In the genomic region with DNA sequence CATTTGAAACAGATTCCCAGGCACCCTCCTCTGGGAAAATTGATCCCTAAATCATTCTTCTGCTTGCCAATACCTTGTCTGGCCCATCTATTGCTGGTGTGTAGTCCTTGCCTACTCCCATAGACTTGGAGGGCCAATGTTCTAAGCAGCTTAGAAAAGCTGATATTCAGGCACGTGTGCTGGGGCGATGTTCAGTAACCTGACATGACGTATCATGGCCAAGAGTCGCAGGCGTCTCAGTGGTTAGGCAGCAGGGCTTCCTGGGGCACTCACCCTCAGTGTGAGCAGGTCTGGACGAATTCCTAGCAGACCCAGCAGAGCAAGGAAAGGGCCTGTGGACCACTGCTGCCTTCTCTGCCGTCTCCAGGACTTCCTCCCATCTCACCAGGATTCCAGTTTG, we compare ENCODE assay signal across 23 cellular contexts. TPM values are rescaled to one million over a fixed set of nuclear protein-coding genes. Genes with fewer than 3 reads are reported as not detected.
DNase-seq lines count a peak whose midpoint lies in the region; ATAC-seq, FAIRE-seq and TF ChIP-seq lines count a peak whose summit lies in the region.
"Had no signal": no experiment of that assay in that cellular context is flagged by ENCODE, and none has a peak within 500 bp of the region (broad histone marks: within the 10 kb centered on the region; RNA-seq: fewer than 3 reads in every experiment).

No MANE protein-coding gene starts in this region.

- H2BK5ac ChIP-seq in mesendoderm (ENCODE audit: low read length): no peak overlapping the region

- no peak overlapping the region for H3K4me3 ChIP-seq in GM12878
- H3K4me3 ChIP-seq in gastrocnemius medialis: no peak overlapping the region
- H3K4me3 ChIP-seq in mesendoderm (ENCODE audit: low read length): no peak overlapping the region
- H3K4me3 ChIP-seq: A549; BLaER1 treated with 17β-estradiol and CSF1 and Interleukin-3, amounts not matched to agents 10 nM and 100 nM had no signal

- H3K18ac ChIP-seq in mesendoderm (ENCODE audit: low read length): no peak overlapping the region

- H3K4me2 ChIP-seq in GM12878 (ENCODE audit: control insufficient read depth, insufficient read depth) (no peak overlapping the region), mesendoderm (ENCODE audit: low read length) (no peak overlapping the region)
- H3K4me2 ChIP-seq: A549; BLaER1 treated with 17β-estradiol and CSF1 and Interleukin-3, amounts not matched to agents 10 nM and 100 nM had no signal

- RAD21 ChIA-PET in GM12878 (lab: Charles Lee; ENCODE audit: unreplicated experiment): interaction anchor here (1.1 to 1.4 kb wide), 2 partner anchors 9 to 88 kb away, joined by 3 read pairs; no protein-coding TSS in a partner anchor

- WGBS in GM12878 (ENCODE audit: insufficient coverage, insufficient replicate concordance, low lambda C conversion rate, missing lambda C conversion rate): 41% methylated on average over 7 of the region's 7 CpGs
- WGBS in mesendoderm (ENCODE audit: extremely low coverage, insufficient coverage, low lambda C conversion rate): no CpG with 5 or more reads among the region's 7 CpGs

- H4K5ac ChIP-seq in mesendoderm (ENCODE audit: low read length): no peak overlapping the region

- peaks cover 13% of the 10 kb centered on the region for H3K4me1 ChIP-seq in GM12878 (ENCODE audit: control insufficient read depth, insufficient read depth, low read length)
- peaks cover 29 to 32% of the 10 kb centered on the region in 2 donors for H3K4me1 ChIP-seq in gastrocnemius medialis
- H3K4me1 ChIP-seq in mesendoderm (ENCODE audit: control insufficient read depth, low read depth, low read length): no peaks in the 10 kb centered on the region
- H3K4me1 ChIP-seq: A549; BLaER1 treated with 17β-estradiol and CSF1 and Interleukin-3, amounts not matched to agents 10 nM and 100 nM; Caco-2 had no signal

- CTCF ChIA-PET in GM12878 (lab: Yijun Ruan, JAX): interaction anchor here (1.1 to 1.8 kb wide), 4 partner anchors 22 to 430 kb away, joined by 3 to 6 read pairs (median 4); no protein-coding TSS in a partner anchor

- in situ Hi-C loops in GM12878 (cut with MboI): no loop called here
- in situ Hi-C loops in gastrocnemius medialis (cut with MboI; ENCODE audit: low sequenced_read_pairs in 4 of 4): no loop called here

- H3K23ac ChIP-seq in mesendoderm (ENCODE audit: low read length): no peak overlapping the region

- no peaks in the 10 kb centered on the region for H4K20me1 ChIP-seq in GM12878 (ENCODE audit: control insufficient read depth, insufficient read depth)
- H4K20me1 ChIP-seq: BLaER1 treated with 17β-estradiol and CSF1 and Interleukin-3, amounts not matched to agents 10 nM and 100 nM had no signal

- intact Hi-C loops in GM12878 (cut with micrococcal nuclease; ENCODE audit: unreplicated experiment): no loop called here
- intact Hi-C loops in gastrocnemius medialis (cut with DNase I; ENCODE audit: low total_unique reads): no loop called here

- DNase-seq in activated effector memory CD4-positive, alpha-beta T cell treated with anti-CD3 and anti-CD28 coated beads, Interleukin-2, amount 50 U/mL, for 16 hours: peak; percentile 39
- no peak for DNase-seq in activated effector memory CD4-positive, alpha-beta T cell treated with Interleukin-2 at 50 U/mL for 16 hours
- DNase-seq in GM12878 (ENCODE audit: low read depth, low spot score) (no peak), gastrocnemius medialis (peak; percentile 22 to 28), mesendoderm (no peak)
- DNase-seq in activated CD8-positive, alpha-beta memory T cell treated with anti-CD3 and anti-CD28 coated beads for 24 hours: no peak
- DNase-seq: AML-193; Caco-2; Calu3; CD4-positive, alpha-beta T cell; CD8-positive, alpha-beta T cell; DMS79 treated with DMSO at 0.1 percent for 48 hours; GF-D8 had no signal

- TF ChIP-seq CTCF in GM12878 (IDR thresholded peaks at IDR 0.05 in 2 of 3, conservative IDR thresholded peaks at IDR 0.05 in 1 of 3; ENCODE audit: control insufficient read depth in 2 of 3, extremely low read depth in 1 of 3, insufficient read depth in 1 of 3, low read depth in 3 of 3, low read length in 3 of 3): no peak
- no peak for TF ChIP-seq CTCF in gastrocnemius medialis (IDR thresholded peaks at IDR 0.05 in 4 of 5, conservative IDR thresholded peaks at IDR 0.05 in 1 of 5)

- no peak overlapping the region for H2BK15ac ChIP-seq in mesendoderm (replicated peaks; ENCODE audit: low read depth)

- H2AFZ ChIP-seq in GM12878 (ENCODE audit: control insufficient read depth, low read depth, low read length): no peak overlapping the region

- no peaks in the 10 kb centered on the region; the same call in 2 of the 3 replicates for H3K9me3 ChIP-seq in GM12878 (replicated peaks; ENCODE audit: control insufficient read depth, insufficient read depth, low read length)
- no peaks in the 10 kb centered on the region for H3K9me3 ChIP-seq in gastrocnemius medialis
- H3K9me3 ChIP-seq: A549; BLaER1 treated with 17β-estradiol and CSF1 and Interleukin-3, amounts not matched to agents 10 nM and 100 nM; Caco-2 had no signal

- ATAC-seq in GM12878 (no peak; the same call in 2 of the 3 replicates), gastrocnemius medialis (peak; percentile 67 to 71), GM18519 (IDR thresholded peaks at IDR 0.05; ENCODE audit: low FRiP score, unreplicated experiment) (no peak)
- ATAC-seq: A549; CD8-positive, alpha-beta T cell had no signal

- POLR2A ChIA-PET in GM12878 (lab: Charles Lee): interaction anchor here (0.7 kb wide), 1 partner anchor 10 kb away, joined by 3 read pairs; no protein-coding TSS in a partner anchor

- TF ChIP-seq POLR2A in GM12878 (IDR thresholded peaks at IDR 0.05; ENCODE audit: low read depth, low read length) (no peak), gastrocnemius medialis (IDR thresholded peaks at IDR 0.05) (no peak)

- no peak for TF ChIP-seq RAD21 in GM12878 (IDR thresholded peaks at IDR 0.05; ENCODE audit: insufficient read depth, low read depth, low read length)

- TF ChIP-seq EP300 in GM12878 (IDR thresholded peaks at IDR 0.05; ENCODE audit: borderline replicate concordance in 1 of 2, control insufficient read depth in 1 of 2, low read depth in 2 of 2, low read length in 2 of 2): no peak

- SMC1A ChIA-PET in GM12878 (lab: Charles Lee; ENCODE audit: uncharacterized antibody, unreplicated experiment): interaction anchor here (0.8 to 2.5 kb wide), 3 partner anchors 9 to 22 kb away, joined by 3 to 8 read pairs (median 3); a partner anchor contains a TSS

- H3K27ac ChIP-seq in GM12878 (ENCODE audit: control insufficient read depth, insufficient read depth) (peak overlapping the region; percentile 27; the same call in 1 of the 2 replicates), gastrocnemius medialis (peak overlapping the region; percentile 66 to 76 (median 72)), mesendoderm (ENCODE audit: low read depth, low read length) (no peak overlapping the region)
- H3K27ac ChIP-seq: 22Rv1; A549; BLaER1 treated with 17β-estradiol and CSF1 and Interleukin-3, amounts not matched to agents 10 nM and 100 nM; C4-2B had no signal

- H3K79me2 ChIP-seq in GM12878 (ENCODE audit: control insufficient read depth, insufficient read depth, low read length) (peaks cover 30% of the 10 kb centered on the region), mesendoderm (ENCODE audit: control insufficient read depth, insufficient read depth, low read length) (no peaks in the 10 kb centered on the region)

- no peak overlapping the region for H3K9ac ChIP-seq in GM12878 (ENCODE audit: control insufficient read depth, insufficient read depth, low read length)
- H3K9ac ChIP-seq in mesendoderm (ENCODE audit: low read length): no peak overlapping the region
- H3K9ac ChIP-seq: BLaER1 treated with 17β-estradiol and CSF1 and Interleukin-3, amounts not matched to agents 10 nM and 100 nM had no signal

- H3K36me3 ChIP-seq in GM12878 (ENCODE audit: control insufficient read depth in 2 of 2, insufficient read depth in 2 of 2, low read length in 1 of 2): peaks cover 0 to 3% of the 10 kb centered on the region in 2 experiments; a peak in 1 of 4 replicates
- no peaks in the 10 kb centered on the region for H3K36me3 ChIP-seq in gastrocnemius medialis
- no peaks in the 10 kb centered on the region for H3K36me3 ChIP-seq in mesendoderm (ENCODE audit: control insufficient read depth, insufficient read depth, low read length)
- H3K36me3 ChIP-seq: BLaER1 treated with 17β-estradiol and CSF1 and Interleukin-3, amounts not matched to agents 10 nM and 100 nM had no signal

- no peaks in the 10 kb centered on the region for H3K27me3 ChIP-seq in GM12878 (replicated peaks in 1 of 2; ENCODE audit: control insufficient read depth in 2 of 2, insufficient read depth in 2 of 2, low read length in 1 of 2)
- no peaks in the 10 kb centered on the region for H3K27me3 ChIP-seq in gastrocnemius medialis
- H3K27me3 ChIP-seq in mesendoderm (ENCODE audit: insufficient read depth, low read length, poor library complexity): no peaks in the 10 kb centered on the region
- H3K27me3 ChIP-seq: BLaER1 treated with 17β-estradiol and CSF1 and Interleukin-3, amounts not matched to agents 10 nM and 100 nM had no signal

- H2BK120ac ChIP-seq in mesendoderm (ENCODE audit: low read depth, low read length): no peak overlapping the region

- no peak overlapping the region for H2AK5ac ChIP-seq in mesendoderm (ENCODE audit: low read length)

- FAIRE-seq in GM12878 (lab: Jason Lieb, UNC): no peak
- FAIRE-seq: A549, D721Med, G401.6, GM12892 had no signal

- no TSS peak for BruUV-seq in GM12878 (replicated peaks; lab: Mats Ljungman, UMichigan)

- H3K56ac ChIP-seq in mesendoderm (ENCODE audit: low read length): no peak overlapping the region

- H3K79me1 ChIP-seq in mesendoderm (ENCODE audit: low read length): no peaks in the 10 kb centered on the region

- no peak overlapping the region for H3K4ac ChIP-seq in mesendoderm (ENCODE audit: low read depth, low read length)

- no peak overlapping the region for H4K8ac ChIP-seq in mesendoderm (ENCODE audit: low read depth, low read length)

RNA-seq across cellular contexts. Expression of a gene that starts 21.6 kb away (rescaled TPM):
- total RNA-seq in GM12878 (2013; cell fraction: nucleolus; rRNA removed): 62.8 and 71.3 TPM in 2 replicates
- total RNA-seq in GM12878 (2014; rRNA removed) (1.3 and 1.5 TPM in 2 replicates), GM12878 (2014; rRNA removed; fragmentation: Illumina TruSeq; extraction: Trizol) (0.67 and 0.69 TPM in 2 replicates), GM12878 (2021) (1.8 and 2.2 TPM in 2 replicates), gastrocnemius medialis (1 to 10 TPM in 3 of 4 donors, under 1 TPM in 1; 1.00 to 8.9 (median 4.5) TPM)
- polyA plus RNA-seq in GM12878 (2011; ENCODE audit: low read depth): 1.4 TPM
- polyA plus RNA-seq in GM12878 (2011; rRNA removed) (11.3 and 23.8 TPM in 2 replicates), GM12878 (2014; fragmentation: Illumina TruSeq; extraction: Trizol) (0.52 and 0.84 TPM in 2 replicates), GM12878 (2014; fragmentation: Nextera tagmentation; extraction: Ambion mirVana) (under 1 TPM; 0.34 to 0.49 TPM), GM12878 (2014; rRNA removed) (0.33 and 0.51 TPM in 2 replicates), GM12878 (2016; fragmentation: Nextera tagmentation; extraction: Ambion mirVana) (1 to 10 TPM; 1.6 TPM)
- polyA plus RNA-seq in GM12878 (2011; cell fraction: cytosol; rRNA removed): 16.7 and 23.2 TPM in 2 replicates
- 40.2 and 43.2 TPM in 2 replicates for polyA plus RNA-seq in GM12878 (2011; cell fraction: nucleus; rRNA removed)
- polyA plus RNA-seq in GM12878 (2012): 2.4 and 3.9 TPM in 2 replicates
- polyA minus RNA-seq in GM12878 (2011; rRNA and poly(A)+ RNA removed): 54.3 and 64.7 TPM in 2 replicates
- 18.7 and 25.7 TPM in 2 replicates for polyA minus RNA-seq in GM12878 (2011; cell fraction: cytosol; rRNA and poly(A)+ RNA removed)
- 161 and 396 TPM in 2 replicates for polyA minus RNA-seq in GM12878 (2011; cell fraction: nucleus; rRNA and poly(A)+ RNA removed)
- polyA plus RNA-seq in mesendoderm (2013, experiment 1 of 2): 2.8 TPM
- 2.8 TPM for polyA plus RNA-seq in mesendoderm (2013, experiment 2 of 2)
- total RNA-seq: A172; B cell; CD8-positive, alpha-beta T cell had no signal

Comparison
In these comparisons a context has a peak if more than half of its experiments do, and no peak if none do; other contexts are left out.
1. DNase-seq: peak in activated effector memory CD4-positive, alpha-beta T cell treated with anti-CD3 and anti-CD28 coated beads, Interleukin-2, amount 50 U/mL, for 16 hours (single experiment) and gastrocnemius medialis (2 of 2); none in activated effector memory CD4-positive, alpha-beta T cell treated with Interleukin-2 at 50 U/mL for 16 hours (single experiment), GM12878 (single experiment), activated CD8-positive, alpha-beta memory T cell treated with anti-CD3 and anti-CD28 coated beads for 24 hours (single experiment) and mesendoderm (single experiment).
2. ATAC-seq: peak in gastrocnemius medialis (2 of 2); none in GM12878 (single experiment) and GM18519 (single experiment).